10 cellular contexts compared by ENCODE assay signal in genomic region chr22:46749682-46750529, GRCh38. TPM values are rescaled to one million over a fixed set of nuclear protein-coding genes. Genes with fewer than 3 reads are reported as not detected.
DNase-seq lines count a peak whose midpoint lies in the region; ATAC-seq and TF ChIP-seq lines count a peak whose summit lies in the region.
"Had no signal": no experiment of that assay in that cellular context is flagged by ENCODE, and none has a peak within 500 bp of the region (broad histone marks: within the 10 kb centered on the region; RNA-seq: fewer than 3 reads in every experiment).

No MANE protein-coding gene starts in this region.

- H3K4me3 Mint-ChIP-seq in CD8-positive, alpha-beta T cell = peak overlapping the region; percentile 78
- H3K4me3 Mint-ChIP-seq in osteocyte (ENCODE audit: unreplicated experiment) = no peak overlapping the region
- H3K4me3 Mint-ChIP-seq: nephron had no signal

- no peaks in the 10 kb centered on the region for H3K36me3 Mint-ChIP-seq in CD8-positive, alpha-beta T cell
- H3K36me3 Mint-ChIP-seq in osteocyte (ENCODE audit: unreplicated experiment) = no peaks in the 10 kb centered on the region

- DNase-seq in CD8-positive, alpha-beta T cell = no peak
- no peak for DNase-seq in effector memory CD4-positive, alpha-beta T cell
- DNase-seq in osteocyte (ENCODE audit: extremely low spot score, unreplicated experiment) (no peak), GOT3 (lab: John Stamatoyannopoulos, UW) (no peak), AG20443 (ENCODE audit: low spot score) (no peak), NCI-H226 (no peak)
- DNase-seq: NCI-H1930 had no signal

- peak overlapping the region; percentile 55 for H3K27ac ChIP-seq in CD8-positive, alpha-beta T cell (ENCODE audit: low read depth, low read length)
- peak overlapping the region; percentile 64 for H3K27ac ChIP-seq in effector memory CD4-positive, alpha-beta T cell (ENCODE audit: insufficient read depth, low read length, poor library complexity, severe bottlenecking)

- peaks cover 26% of the 10 kb centered on the region for H3K4me1 Mint-ChIP-seq in CD8-positive, alpha-beta T cell (ENCODE audit: low read depth)
- peaks cover 34% of the 10 kb centered on the region for H3K4me1 Mint-ChIP-seq in osteocyte (ENCODE audit: unreplicated experiment)

- POLR2A ChIA-PET in CD8-positive, alpha-beta T cell (lab: Charles Lee) = interaction anchor here (1.1 to 4.8 kb wide), 8 partner anchors 8 to 54 kb away, joined by 3 to 46 read pairs (median 12); partner anchors contain the start of genes CERK and TBC1D22A

- peak overlapping the region; percentile 97 for H3K27ac Mint-ChIP-seq in CD8-positive, alpha-beta T cell
- H3K27ac Mint-ChIP-seq in osteocyte (ENCODE audit: unreplicated experiment) = peak overlapping the region; percentile 80

- TF ChIP-seq RAD21 in Ishikawa (IDR thresholded peaks at IDR 0.05; ENCODE audit: low read depth) = 0 out of 2 replicates have a peak, but pooled peaks have one; percentile 2

- ATAC-seq in CD8-positive, alpha-beta T cell = peak; percentile 8
- ATAC-seq in HG02798 (IDR thresholded peaks at IDR 0.05; ENCODE audit: poor library complexity, unreplicated experiment) = no peak

- CTCF ChIA-PET in CD8-positive, alpha-beta T cell (lab: Charles Lee) = interaction anchor here (1.0 to 3.7 kb wide), 6 partner anchors 8 to 53 kb away, joined by 3 to 52 read pairs (median 11); no protein-coding TSS in a partner anchor

- no peaks in the 10 kb centered on the region for H3K9me3 ChIP-seq in CD8-positive, alpha-beta T cell (ENCODE audit: low read length)
- H3K9me3 ChIP-seq in effector memory CD4-positive, alpha-beta T cell (ENCODE audit: control insufficient read depth, low read length) = no peaks in the 10 kb centered on the region

- H3K27me3 ChIP-seq in CD8-positive, alpha-beta T cell (ENCODE audit: insufficient read depth, low read length) = no peaks in the 10 kb centered on the region
- no peaks in the 10 kb centered on the region for H3K27me3 ChIP-seq in effector memory CD4-positive, alpha-beta T cell (replicated peaks; ENCODE audit: control insufficient read depth, insufficient read depth, low read length, poor library complexity, severe bottlenecking)

- TF ChIP-seq CTCF in CD8-positive, alpha-beta T cell (IDR thresholded peaks at IDR 0.05) = no peak
- TF ChIP-seq CTCF in osteocyte (IDR thresholded peaks at IDR 0.05) = no peak

- H3K4me1 ChIP-seq in CD8-positive, alpha-beta T cell (ENCODE audit: insufficient read depth, low read length) = peaks cover 26% of the 10 kb centered on the region
- H3K4me1 ChIP-seq in effector memory CD4-positive, alpha-beta T cell (ENCODE audit: control insufficient read depth, insufficient read depth, low read length, poor library complexity, severe bottlenecking) = peaks cover 33% of the 10 kb centered on the region

- intact Hi-C loops in CD8-positive, alpha-beta T cell (cut with DNase I, micrococcal nuclease) = loop anchor here (1.0 to 2.0 kb wide), 3 partner anchors 12 to 15 kb away; partner anchors contain the start of genes CERK (in 2 of the 2) and TBC1D22A (in 1 of the 2)

- peak; percentile 66 for TF ChIP-seq EP300 in Ishikawa (IDR thresholded peaks at IDR 0.05; ENCODE audit: borderline replicate concordance)

- H3K36me3 ChIP-seq in CD8-positive, alpha-beta T cell (ENCODE audit: insufficient read depth, low read length) = no peaks in the 10 kb centered on the region
- H3K36me3 ChIP-seq in effector memory CD4-positive, alpha-beta T cell (ENCODE audit: control insufficient read depth, insufficient read depth, low read length) = no peaks in the 10 kb centered on the region

- no peaks in the 10 kb centered on the region for H3K9me3 Mint-ChIP-seq in CD8-positive, alpha-beta T cell
- H3K9me3 Mint-ChIP-seq in osteocyte (ENCODE audit: unreplicated experiment) = no peaks in the 10 kb centered on the region
- H3K9me3 Mint-ChIP-seq: nephron had no signal

- no peaks in the 10 kb centered on the region for H3K27me3 Mint-ChIP-seq in CD8-positive, alpha-beta T cell (ENCODE audit: low read depth)
- H3K27me3 Mint-ChIP-seq in osteocyte (ENCODE audit: unreplicated experiment) = no peaks in the 10 kb centered on the region

- peak overlapping the region; percentile 38 for H3K4me3 ChIP-seq in CD8-positive, alpha-beta T cell (ENCODE audit: low read depth, low read length)
- H3K4me3 ChIP-seq in effector memory CD4-positive, alpha-beta T cell (ENCODE audit: insufficient read depth, low read depth, low read length, poor library complexity, severe bottlenecking) = peak overlapping the region; percentile 34

TF ChIP-seq in Ishikawa, 13 proteins besides CTCF, POLR2A, EP300 and RAD21:
- TF ChIP-seq EGR1 (IDR thresholded peaks at IDR 0.05) (no peak), TCF12 (IDR thresholded peaks at IDR 0.05; ENCODE audit: low read depth) (0 out of 2 replicates have a peak, but pooled peaks have one; percentile 60), NFIC (IDR thresholded peaks at IDR 0.05) (peak; percentile 33; the same call in 1 of the 2 replicates), TAF1 (IDR thresholded peaks at IDR 0.05; ENCODE audit: low read depth) (no peak), USF1 (IDR thresholded peaks at IDR 0.05) (no peak), YY1 (IDR thresholded peaks at IDR 0.05; ENCODE audit: low read depth) (no peak), TEAD4 (IDR thresholded peaks at IDR 0.05) (peak; percentile 52; the same call in 1 of the 2 replicates), CREB1 (IDR thresholded peaks at IDR 0.05; ENCODE audit: low read depth) (no peak)

RNA-seq across cellular contexts. Expression of gene CERK, which starts 11.9 kb away (rescaled TPM):
- total RNA-seq in CD8-positive, alpha-beta T cell = 10 to 100 TPM; 93.5 to 95.0 TPM
- 38.4 and 41.6 TPM in 2 replicates for total RNA-seq in osteocyte

RNA-seq across cellular contexts. Expression of gene TBC1D22A, which starts 12.5 kb away (rescaled TPM):
- 10 to 100 TPM; 21.8 to 27.4 TPM for total RNA-seq in CD8-positive, alpha-beta T cell
- 28.9 and 29.1 TPM in 2 replicates for total RNA-seq in osteocyte
